7 cellular contexts compared by ENCODE assay signal in genomic region chr19:10085641-10086031, GRCh38. TPM values are rescaled to one million over a fixed set of nuclear protein-coding genes. Genes with fewer than 3 reads are reported as not detected.
A peak's percentile ranks its signal among the peaks of the same experiment; 100 is the strongest.
DNase-seq lines count a peak whose midpoint lies in the region; ATAC-seq, FAIRE-seq and TF ChIP-seq lines count a peak whose summit lies in the region.

No MANE protein-coding gene starts in this region.

- peak overlapping the region; percentile 37 to 95 for H3K9ac ChIP-seq in kidney (ENCODE audit: low read length in 2 of 2)

- no peak for FAIRE-seq in kidney (lab: Jason Lieb, UNC)

- no peak for TF ChIP-seq CTCF in kidney (IDR thresholded peaks at IDR 0.05; ENCODE audit: borderline replicate concordance, extremely low read depth, insufficient read depth)
- TF ChIP-seq CTCF in suprapubic skin (IDR thresholded peaks at IDR 0.05) = no peak

- H3K27ac ChIP-seq in kidney (ENCODE audit: low read depth in 2 of 2, low read length in 2 of 2) (peak overlapping the region; percentile 57 to 83), suprapubic skin (peak overlapping the region; percentile 81)

- no peak for TF ChIP-seq POLR2A in suprapubic skin (IDR thresholded peaks at IDR 0.05)

- peaks cover 2% of the 10 kb centered on the region for H3K36me3 Mint-ChIP-seq in activated naive CD8-positive, alpha-beta T cell

- H3K27me3 ChIP-seq in suprapubic skin = no peaks in the 10 kb centered on the region

- DNase-seq in kidney (no peak), suprapubic skin (ENCODE audit: low spot score in 2 of 2) (no peak), NCI-H1092 (lab: John Stamatoyannopoulos, UW) (no peak), SHP77 treated with DMSO at 0.1 percent for 48 hours (lab: John Stamatoyannopoulos, UW) (no peak)
- no peak for DNase-seq in activated effector memory CD4-positive, alpha-beta T cell treated with anti-CD3 and anti-CD28 coated beads, Interleukin-2, amount 50 U/mL, for 16 hours

- H3K9me3 ChIP-seq in kidney (ENCODE audit: control insufficient read depth in 1 of 2, low read length in 2 of 2) (no peaks in the 10 kb centered on the region), suprapubic skin (no peaks in the 10 kb centered on the region)

- WGBS in suprapubic skin = 13% methylated on average over 14 of the region's 14 CpGs

- H3K4me3 ChIP-seq in kidney (ENCODE audit: low read length in 2 of 2) (peak overlapping the region; percentile 61 to 80), suprapubic skin (peak overlapping the region; percentile 94)

- no peak for TF ChIP-seq EP300 in suprapubic skin (IDR thresholded peaks at IDR 0.05)

- H3K36me3 ChIP-seq in kidney (ENCODE audit: control insufficient read depth in 1 of 2, insufficient read depth in 2 of 2, low read length in 2 of 2) = peaks cover 5 to 11% of the 10 kb centered on the region in 2 donors
- peaks cover 18% of the 10 kb centered on the region for H3K36me3 ChIP-seq in suprapubic skin

- no peaks in the 10 kb centered on the region for H3K27me3 Mint-ChIP-seq in activated naive CD8-positive, alpha-beta T cell

- peak overlapping the region; percentile 91 for H3K27ac Mint-ChIP-seq in activated naive CD8-positive, alpha-beta T cell

- peaks cover 15% of the 10 kb centered on the region for H3K4me1 Mint-ChIP-seq in activated naive CD8-positive, alpha-beta T cell (ENCODE audit: low read depth)

- intact Hi-C loops in kidney (cut with DNase I) = no loop called here

- ATAC-seq in HG03432 (IDR thresholded peaks at IDR 0.05; ENCODE audit: unreplicated experiment) = peak; percentile 4

- no peaks in the 10 kb centered on the region for H3K9me3 Mint-ChIP-seq in activated naive CD8-positive, alpha-beta T cell (ENCODE audit: low read depth)

- peak overlapping the region; percentile 88 for H3K4me3 Mint-ChIP-seq in activated naive CD8-positive, alpha-beta T cell

- H3K4me1 ChIP-seq in kidney (ENCODE audit: control insufficient read depth in 1 of 2, insufficient read depth in 1 of 2, low read depth in 1 of 2, low read length in 2 of 2) (peaks cover 0 to 5% of the 10 kb centered on the region in 2 donors), suprapubic skin (peaks cover 10% of the 10 kb centered on the region)

RNA-seq across cellular contexts. Expression of gene SHFL, which starts 0.5 kb away (rescaled TPM):
- total RNA-seq in kidney = 42.5 TPM
- 36.4 TPM for polyA plus RNA-seq in kidney (ENCODE audit: insufficient read depth, low read depth, low replicate concordance)
- 10 to 100 TPM; 11.8 to 26.7 (median 22.3) TPM for total RNA-seq in suprapubic skin

RNA-seq across cellular contexts. Expression of gene ANGPTL6, which starts 16.8 kb away (rescaled TPM):
- total RNA-seq in kidney = 0.35 TPM
- 0.37 TPM for polyA plus RNA-seq in kidney (ENCODE audit: insufficient read depth, low read depth, low replicate concordance)
- 1 to 10 TPM in 1 of 4 donors, under 1 TPM in 2, not detected in 1; 0.38 to 1.1 (median 0.42) TPM for total RNA-seq in suprapubic skin

RNA-seq across cellular contexts. Expression of gene PPAN, which starts 20.5 kb away (rescaled TPM):
- total RNA-seq in kidney = 43.2 TPM
- polyA plus RNA-seq in kidney (ENCODE audit: insufficient read depth, low read depth, low replicate concordance) = 25.2 TPM
- total RNA-seq in suprapubic skin = 10 to 100 TPM; 41.9 to 55.1 (median 46.8) TPM

RNA-seq across cellular contexts. Expression of gene P2RY11, which starts 25.9 kb away (rescaled TPM):
- total RNA-seq in kidney = 17.3 TPM
- 3.7 TPM for polyA plus RNA-seq in kidney (ENCODE audit: insufficient read depth, low read depth, low replicate concordance)
- 10 to 100 TPM; 16.4 to 32.9 (median 19.9) TPM for total RNA-seq in suprapubic skin

RNA-seq across cellular contexts. Expression of gene EIF3G, which starts 34.1 kb away (rescaled TPM):
- total RNA-seq in kidney = 172 TPM
- polyA plus RNA-seq in kidney (ENCODE audit: insufficient read depth, low read depth, low replicate concordance) = 212 TPM
- total RNA-seq in suprapubic skin = 100 to 1,000 TPM; 211 to 315 (median 225) TPM
